32 cellular contexts compared by ENCODE assay signal in the genomic region with DNA sequence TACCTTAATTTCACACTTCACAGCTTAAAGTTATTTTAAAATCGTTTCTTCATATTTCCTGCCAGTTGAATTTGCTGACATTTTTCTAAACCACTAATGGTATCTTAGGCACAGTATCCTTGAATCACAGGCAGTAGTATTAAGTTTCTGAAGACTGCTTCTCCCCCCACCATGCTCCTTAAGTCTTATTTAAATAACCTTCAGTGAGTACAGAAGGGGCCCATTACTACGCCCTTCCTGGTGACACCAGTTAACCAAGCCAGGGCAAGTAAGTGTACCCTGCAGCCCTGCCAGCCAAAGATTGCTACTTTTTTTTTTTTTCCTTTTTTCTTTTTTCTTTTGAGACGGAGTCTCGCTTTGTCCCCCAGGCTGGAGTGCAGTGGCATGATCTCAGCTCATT.
"Had no signal": no experiment of that assay in that cellular context is flagged by ENCODE, and none has a peak within 500 bp of the region (broad histone marks: within the 10 kb centered on the region; RNA-seq: fewer than 3 reads in every experiment).

No MANE protein-coding gene starts in this region.

- H3K9me3 ChIP-seq: MG63 had no signal

- DNase-seq: activated CD4-positive, alpha-beta T cell treated with anti-CD3 and anti-CD28 coated beads, Interleukin-2, amount 10 ng/mL, durations not matched to agents 24 days and 14 days; activated CD4-positive, alpha-beta T cell treated with anti-CD3 and anti-CD28 coated beads, Interleukin-2, amount 50 U/mL, for 48 hours; activated CD4-positive, CD25-positive, alpha-beta regulatory T cell; activated CD8-positive, alpha-beta T cell treated with anti-CD3 and anti-CD28 coated beads, Interleukin-2, amount 10 ng/mL, durations not matched to agents 7 days and 5 days; activated effector memory CD4-positive, alpha-beta T cell treated with Interleukin-2 at 50 U/mL for 16 hours; activated naive CD4-positive, alpha-beta T cell treated with anti-CD3 and anti-CD28 coated beads, Interleukin-2, amount 10 ng/mL, durations not matched to agents 7 days and 5 days; activated naive CD8-positive, alpha-beta T cell treated with anti-CD3 and anti-CD28 coated beads, Interleukin-2, amount 50 U/mL, for 24 hours; activated T-cell treated with anti-CD3 and anti-CD28 coated beads, Interleukin-2, amount 50 U/mL, for 4 hours; brain microvascular endothelial cell; Kasumi-1; KG1; MG63; NCI-H1048; NCI-H1105 treated with DMSO at 0.1 percent for 48 hours; NCI-H1436; NCI-H1694; NCI-H1930; NCI-H2081 treated with DMSO at 0.1 percent for 48 hours; NCI-H226; NCI-H446 treated with DMSO at 0.1 percent for 48 hours; NCI-H524; NCI-H69; NK-92 treated with Interleukin-12 subunit alpha and Interleukin-12 subunit beta, amount 100 ng/mL, for 24 hours; PC-3; Right ventricle myocardium superior; SW 1271; T-helper 1 cell; T-helper 2 cell; T-helper 9 cell; WERI-Rb-1 had no signal

- ATAC-seq: activated CD8-positive, alpha-beta T cell treated with anti-CD3 and anti-CD28 coated beads, Interleukin-2, amount 10 ng/mL, durations not matched to agents 7 days and 5 days; activated naive CD8-positive, alpha-beta T cell treated with anti-CD3 and anti-CD28 coated beads, Interleukin-2, amount 50 U/mL, for 24 hours; activated T-cell treated with anti-CD3 and anti-CD28 coated beads, Interleukin-2, amount 50 U/mL, for 4 hours; PC-3 had no signal

- H3K4me3 ChIP-seq: MG63 had no signal

- H3K4me3 Mint-ChIP-seq: activated CD4-positive, alpha-beta T cell treated with anti-CD3 and anti-CD28 coated beads, Interleukin-2, amount 10 ng/mL, durations not matched to agents 24 days and 14 days; activated CD8-positive, alpha-beta T cell treated with anti-CD3 and anti-CD28 coated beads, Interleukin-2, amount 10 ng/mL, durations not matched to agents 7 days and 5 days; activated naive CD4-positive, alpha-beta T cell treated with anti-CD3 and anti-CD28 coated beads, Interleukin-2, amount 10 ng/mL, durations not matched to agents 7 days and 5 days; activated naive CD8-positive, alpha-beta T cell; activated naive CD8-positive, alpha-beta T cell treated with anti-CD3 and anti-CD28 coated beads, Interleukin-2, amount 50 U/mL, for 24 hours; activated T-cell treated with anti-CD3 and anti-CD28 coated beads, Interleukin-2, amount 50 U/mL, for 4 hours; central memory CD8-positive, alpha-beta T cell had no signal

- H3K9me3 Mint-ChIP-seq: activated CD4-positive, alpha-beta T cell treated with anti-CD3 and anti-CD28 coated beads, Interleukin-2, amount 10 ng/mL, durations not matched to agents 24 days and 14 days; activated naive CD4-positive, alpha-beta T cell treated with anti-CD3 and anti-CD28 coated beads, Interleukin-2, amount 10 ng/mL, durations not matched to agents 7 days and 5 days; activated naive CD8-positive, alpha-beta T cell treated with anti-CD3 and anti-CD28 coated beads, Interleukin-2, amount 50 U/mL, for 24 hours; activated T-cell treated with anti-CD3 and anti-CD28 coated beads, Interleukin-2, amount 50 U/mL, for 4 hours; central memory CD8-positive, alpha-beta T cell had no signal

- H3K27me3 Mint-ChIP-seq: activated CD4-positive, alpha-beta T cell treated with anti-CD3 and anti-CD28 coated beads, Interleukin-2, amount 10 ng/mL, durations not matched to agents 24 days and 14 days; activated naive CD4-positive, alpha-beta T cell treated with anti-CD3 and anti-CD28 coated beads, Interleukin-2, amount 10 ng/mL, durations not matched to agents 7 days and 5 days; activated naive CD8-positive, alpha-beta T cell; activated naive CD8-positive, alpha-beta T cell treated with anti-CD3 and anti-CD28 coated beads, Interleukin-2, amount 50 U/mL, for 24 hours; central memory CD8-positive, alpha-beta T cell had no signal

- H3K27ac Mint-ChIP-seq: activated CD4-positive, alpha-beta T cell treated with anti-CD3 and anti-CD28 coated beads, Interleukin-2, amount 10 ng/mL, durations not matched to agents 24 days and 14 days; activated CD8-positive, alpha-beta T cell treated with anti-CD3 and anti-CD28 coated beads, Interleukin-2, amount 10 ng/mL, durations not matched to agents 7 days and 5 days; activated naive CD4-positive, alpha-beta T cell treated with anti-CD3 and anti-CD28 coated beads, Interleukin-2, amount 10 ng/mL, durations not matched to agents 7 days and 5 days; activated naive CD8-positive, alpha-beta T cell; activated naive CD8-positive, alpha-beta T cell treated with anti-CD3 and anti-CD28 coated beads, Interleukin-2, amount 50 U/mL, for 24 hours had no signal

- H3K27ac ChIP-seq: brain microvascular endothelial cell, WERI-Rb-1 had no signal

- H3K27me3 ChIP-seq: brain microvascular endothelial cell, MG63 had no signal

- H3K4me1 Mint-ChIP-seq: activated naive CD8-positive, alpha-beta T cell treated with anti-CD3 and anti-CD28 coated beads, Interleukin-2, amount 50 U/mL, for 24 hours had no signal
